ENCODE assay signal across 36 cellular contexts in genomic region chr5:157434096-157434495, GRCh38. TPM values are rescaled to one million over a fixed set of nuclear protein-coding genes. Genes with fewer than 3 reads are reported as not detected.
"Had no signal": no experiment of that assay in that cellular context is flagged by ENCODE, and none has a peak within 500 bp of the region (broad histone marks: within the 10 kb centered on the region; RNA-seq: fewer than 3 reads in every experiment).

No MANE protein-coding gene starts in this region.

- DNase-seq: Kasumi-1, KG1, MG63, NCI-H1048, NCI-H1092 treated with DMSO at 0.1 percent for 48 hours, NCI-H1105 treated with DMSO at 0.1 percent for 48 hours, NCI-H1417, NCI-H1436, NCI-H146, NCI-H1694, NCI-H187, NCI-H1930, NCI-H2029 treated with DMSO at 0.1 percent for 48 hours, NCI-H2081 treated with DMSO at 0.1 percent for 48 hours, NCI-H2107, NCI-H2171, NCI-H226, NCI-H446 treated with DMSO at 0.1 percent for 48 hours, NCI-H510A, NCI-H524, NCI-H526, NCI-H69, NCI-H748 treated with DMSO at 0.1 percent for 48 hours, NCI-H82, PC-9, SHP77, SIG-M5, SJCRH30 had no signal

- H3K4me1 ChIP-seq: SJCRH30 had no signal

- H3K4me2 ChIP-seq: PC-9 had no signal

- H3K27me3 ChIP-seq: MG63, SJCRH30 had no signal

- H3K9me3 ChIP-seq: SJCRH30 had no signal

- FAIRE-seq: RCC 7860 had no signal

- H3K36me3 ChIP-seq: MG63, SJCRH30 had no signal

- H3K4me3 ChIP-seq: MG63, PC-9, SJCRH30, SK-N-MC had no signal

- H2AFZ ChIP-seq: PC-9 had no signal

- ATAC-seq: Panc1, Right ventricle myocardium inferior, SK-N-SH treated with all-trans-retinoic acid at 6 μM for 48 hours had no signal

- H3K27ac ChIP-seq: PC-9, RWPE1, SJCRH30, SK-N-MC had no signal

RNA-seq across cellular contexts. Expression of gene NIPAL4, which starts 25.9 kb away (rescaled TPM):
- total RNA-seq: OCI-LY7, Right ventricle myocardium inferior, SJCRH30, SK-MEL-5 had no signal
